8 cellular contexts compared by ENCODE assay signal in the genomic region with DNA sequence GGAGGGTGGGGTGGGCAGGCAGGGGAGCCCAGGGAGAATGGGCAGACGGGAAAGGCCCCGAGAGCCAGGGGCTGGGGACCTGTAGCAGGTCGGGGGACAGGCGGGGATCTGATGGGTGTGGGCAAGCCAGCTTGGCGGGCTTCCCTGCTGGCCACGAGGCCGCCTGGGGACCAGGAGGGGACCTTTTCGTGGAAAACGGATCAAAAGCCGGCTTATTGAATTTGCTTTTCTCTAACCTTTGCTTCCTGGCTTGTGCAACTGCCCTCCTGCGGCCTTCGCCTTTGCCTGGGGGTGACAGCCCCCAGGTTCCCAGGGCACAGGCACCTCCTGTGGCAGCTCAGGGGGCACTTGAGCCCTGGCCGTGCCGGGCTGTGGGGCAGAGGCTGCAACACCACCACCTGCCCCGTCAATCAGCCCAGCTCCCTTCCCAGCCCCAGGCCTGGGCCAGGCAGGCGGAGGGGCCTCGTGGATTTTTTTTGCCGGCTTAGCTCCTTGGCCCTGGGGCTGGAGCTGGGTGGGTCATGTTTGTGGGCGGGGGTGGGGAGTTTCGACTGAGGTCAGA.
"Had no signal": no experiment of that assay in that cellular context is flagged by ENCODE, and none has a peak within 500 bp of the region (broad histone marks: within the 10 kb centered on the region; RNA-seq: fewer than 3 reads in every experiment).

No MANE protein-coding gene starts in this region.

- DNase-seq: GDM1, GF-D8 had no signal

- H3K4me3 ChIP-seq: GM12878 had no signal

- ATAC-seq: GM12878 had no signal

- FAIRE-seq: G401.6, GM12878, GM12891, GM12892, GM18507, GM19239 had no signal
